In the genomic region with DNA sequence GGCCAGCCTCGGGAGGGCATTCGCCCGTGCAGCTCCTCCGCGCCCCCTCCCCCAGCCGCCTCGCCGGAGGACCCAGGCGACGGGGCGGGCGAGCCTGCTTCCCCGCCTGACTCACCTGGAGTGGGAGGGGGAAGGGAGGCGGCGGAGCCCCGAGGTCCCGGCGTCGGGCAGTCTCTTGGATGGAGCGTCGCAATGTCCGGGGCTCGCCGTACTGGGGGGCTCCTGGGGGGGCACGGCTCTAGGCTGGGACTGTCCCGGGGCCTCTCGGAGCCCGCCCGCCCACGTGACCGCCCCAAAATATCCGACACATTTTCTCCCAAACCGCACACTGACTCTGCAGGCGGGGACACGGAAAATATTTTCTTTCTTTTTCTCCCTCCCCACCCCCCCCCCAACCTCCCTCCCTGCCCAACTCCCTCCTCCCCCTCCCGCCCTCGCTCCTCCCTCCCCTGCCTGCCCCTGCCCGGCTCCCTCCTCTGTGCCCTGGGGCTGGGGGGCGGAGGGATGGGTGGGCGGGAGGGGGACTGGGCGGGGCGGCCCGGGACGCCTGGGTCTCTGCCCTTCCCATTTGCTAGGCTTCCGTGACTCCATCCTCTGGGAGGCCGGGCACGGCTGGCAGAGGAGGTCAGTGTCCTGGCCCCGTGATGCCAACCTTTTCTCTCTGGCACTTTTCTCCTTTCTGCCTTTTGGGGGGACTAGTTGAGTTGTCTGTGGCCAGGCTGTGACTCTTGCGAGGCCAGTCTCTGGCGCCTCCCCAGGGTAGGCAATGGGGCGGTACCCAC, we compare ENCODE assay signal across 8 cellular contexts.
DNase-seq lines count a peak whose midpoint lies in the region; ATAC-seq and TF ChIP-seq lines count a peak whose summit lies in the region.

RARG (minus strand) TSS at position 351 of the 782 bp plus-strand sequence. CDS start 4,664 bp downstream, outside the sequence.

- H3K4me3 ChIP-seq in GM12875 (ENCODE audit: low read depth, low read length) (peak within 1 kb of the TSS; percentile 26), epithelial cell of esophagus (ENCODE audit: low read length) (peak within 1 kb of the TSS; percentile 95), mucosa of rectum (ENCODE audit: low read length in 2 of 2) (peak within 1 kb of the TSS; percentile 69 to 72), stomach smooth muscle (ENCODE audit: low read length in 2 of 2) (peak within 1 kb of the TSS; percentile 61 to 81)

- peak within 1 kb of the TSS; percentile 65 to 72 for H3K9ac ChIP-seq in mucosa of rectum (ENCODE audit: low read depth in 1 of 2, low read length in 2 of 2)
- peak within 1 kb of the TSS; percentile 41 to 76 for H3K9ac ChIP-seq in stomach smooth muscle (ENCODE audit: low read length in 2 of 2)

- TF ChIP-seq CTCF in GM12875 (IDR thresholded peaks at IDR 0.05; ENCODE audit: borderline replicate concordance, insufficient read depth, low read depth, low read length) (no peak), epithelial cell of esophagus (IDR thresholded peaks at IDR 0.05; ENCODE audit: insufficient read depth, low read depth, low read length, missing control alignments) (no peak)

- H3K4me1 ChIP-seq in mucosa of rectum (ENCODE audit: control insufficient read depth in 2 of 2, insufficient read depth in 2 of 2, low read length in 2 of 2) = peaks cover 29 to 38% of the 10 kb centered on the region in 2 donors
- H3K4me1 ChIP-seq in stomach smooth muscle (ENCODE audit: control insufficient read depth, insufficient read depth, low read length) = peaks cover 49% of the 10 kb centered on the region

- ATAC-seq in GM19035 (IDR thresholded peaks at IDR 0.05; ENCODE audit: unreplicated experiment) = no peak

- H3K27me3 ChIP-seq in mucosa of rectum (ENCODE audit: control insufficient read depth in 2 of 2, insufficient read depth in 2 of 2, low read length in 2 of 2) = no peaks in the 10 kb centered on the region
- H3K27me3 ChIP-seq in stomach smooth muscle (ENCODE audit: control insufficient read depth in 1 of 2, insufficient read depth in 2 of 2, low read length in 2 of 2) = no peaks in the 10 kb centered on the region

- DNase-seq in NCI-H2196 (lab: John Stamatoyannopoulos, UW; ENCODE audit: unreplicated experiment) = peak; percentile 48
- peak; percentile 73 for DNase-seq in activated T-cell treated with anti-CD3 and anti-CD28 coated beads, Interleukin-2, amount 50 U/mL, for 1 hour
- peak; percentile 81 for DNase-seq in epithelial cell of esophagus (ENCODE audit: low read depth)
- no peak for DNase-seq in NCI-H187 (lab: John Stamatoyannopoulos, UW)

- H3K9me3 ChIP-seq in mucosa of rectum (ENCODE audit: control insufficient read depth in 2 of 2, low read length in 2 of 2) (no peaks in the 10 kb centered on the region), stomach smooth muscle (ENCODE audit: control insufficient read depth in 2 of 2, low read length in 2 of 2) (no peaks in the 10 kb centered on the region)

- peaks cover 0 to 4% of the 10 kb centered on the region in 2 donors for H3K36me3 ChIP-seq in mucosa of rectum (ENCODE audit: control insufficient read depth in 2 of 2, insufficient read depth in 2 of 2, low read length in 2 of 2)
- peaks cover 0 to 4% of the 10 kb centered on the region in 2 donors for H3K36me3 ChIP-seq in stomach smooth muscle (ENCODE audit: control insufficient read depth in 2 of 2, insufficient read depth in 2 of 2, low read length in 2 of 2)

- peak within 1 kb of the TSS; percentile 82 to 85 for H3K27ac ChIP-seq in mucosa of rectum (ENCODE audit: low read depth in 2 of 2, low read length in 2 of 2)
- H3K27ac ChIP-seq in stomach smooth muscle (ENCODE audit: low read length) = peak within 1 kb of the TSS; percentile 87

Comparison
In these comparisons a context has a peak if more than half of its experiments do, and no peak if none do; other contexts are left out.
1. H3K4me3 ChIP-seq: peak in every context shown above with its lines; median percentile 95 in epithelial cell of esophagus; 71 in stomach smooth muscle; 70 in mucosa of rectum; 26 in GM12875.
2. DNase-seq: peak in NCI-H2196 (single experiment), activated T-cell treated with anti-CD3 and anti-CD28 coated beads, Interleukin-2, amount 50 U/mL, for 1 hour (single experiment) and epithelial cell of esophagus (single experiment); none in NCI-H187 (0 of 2).